ENCODE assay signal across 1 cellular context in genomic region chr5:169710675-169711074, GRCh38.
TF ChIP-seq lines count a peak whose summit lies in the region.

No MANE protein-coding gene starts in this region.

TF ChIP-seq in GM12878, 131 proteins besides CTCF, POLR2A, EP300 and RAD21 (continued from another document):
- no peak for TF ChIP-seq YY1 (IDR thresholded peaks at IDR 0.05; ENCODE audit: low read depth, low read length)
